Comparison of ENCODE assay signal across 2 cellular contexts in genomic region chr1:63902844-63903589, GRCh38.
A peak's percentile ranks its signal among the peaks of the same experiment; 100 is the strongest.
TF ChIP-seq lines count a peak whose summit lies in the region.

No MANE protein-coding gene starts in this region.

TF ChIP-seq in HepG2, 621 proteins besides CTCF, POLR2A, EP300 and RAD21:
- TF ChIP-seq ZBTB4 (CRISPR knock-in tag; IDR thresholded peaks at IDR 0.05; ENCODE audit: borderline replicate concordance), result no peak
- TF ChIP-seq ATF7 (IDR thresholded peaks at IDR 0.05), result peak; percentile 91
- no peak for TF ChIP-seq ATF7 (CRISPR knock-in tag; IDR thresholded peaks at IDR 0.05)
- TF ChIP-seq ZNF776 (CRISPR knock-in tag; IDR thresholded peaks at IDR 0.05), result no peak
- no peak for TF ChIP-seq NR1H2 (CRISPR knock-in tag; IDR thresholded peaks at IDR 0.05; ENCODE audit: borderline replicate concordance, low read depth)
- TF ChIP-seq MAFK (conservative IDR thresholded peaks at IDR 0.05 in 1 of 2, IDR thresholded peaks at IDR 0.05 in 1 of 2; ENCODE audit: low read length in 2 of 2), result no peak
- TF ChIP-seq, protein P1, sequence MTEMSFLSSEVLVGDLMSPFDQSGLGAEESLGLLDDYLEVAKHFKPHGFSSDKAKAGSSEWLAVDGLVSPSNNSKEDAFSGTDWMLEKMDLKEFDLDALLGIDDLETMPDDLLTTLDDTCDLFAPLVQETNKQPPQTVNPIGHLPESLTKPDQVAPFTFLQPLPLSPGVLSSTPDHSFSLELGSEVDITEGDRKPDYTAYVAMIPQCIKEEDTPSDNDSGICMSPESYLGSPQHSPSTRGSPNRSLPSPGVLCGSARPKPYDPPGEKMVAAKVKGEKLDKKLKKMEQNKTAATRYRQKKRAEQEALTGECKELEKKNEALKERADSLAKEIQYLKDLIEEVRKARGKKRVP (CRISPR knock-in tag; IDR thresholded peaks at IDR 0.05), result no peak
- TF ChIP-seq NR3C1 (CRISPR knock-in tag; IDR thresholded peaks at IDR 0.05), result no peak
- TF ChIP-seq ZNF607 (CRISPR knock-in tag; IDR thresholded peaks at IDR 0.05; ENCODE audit: borderline replicate concordance), result no peak

TF ChIP-seq in SK-N-SH treated with all-trans-retinoic acid at 6 μM for 48 hours, 23 proteins besides CTCF, POLR2A, EP300 and RAD21 (continued from another document):
- TF ChIP-seq, protein P2, sequence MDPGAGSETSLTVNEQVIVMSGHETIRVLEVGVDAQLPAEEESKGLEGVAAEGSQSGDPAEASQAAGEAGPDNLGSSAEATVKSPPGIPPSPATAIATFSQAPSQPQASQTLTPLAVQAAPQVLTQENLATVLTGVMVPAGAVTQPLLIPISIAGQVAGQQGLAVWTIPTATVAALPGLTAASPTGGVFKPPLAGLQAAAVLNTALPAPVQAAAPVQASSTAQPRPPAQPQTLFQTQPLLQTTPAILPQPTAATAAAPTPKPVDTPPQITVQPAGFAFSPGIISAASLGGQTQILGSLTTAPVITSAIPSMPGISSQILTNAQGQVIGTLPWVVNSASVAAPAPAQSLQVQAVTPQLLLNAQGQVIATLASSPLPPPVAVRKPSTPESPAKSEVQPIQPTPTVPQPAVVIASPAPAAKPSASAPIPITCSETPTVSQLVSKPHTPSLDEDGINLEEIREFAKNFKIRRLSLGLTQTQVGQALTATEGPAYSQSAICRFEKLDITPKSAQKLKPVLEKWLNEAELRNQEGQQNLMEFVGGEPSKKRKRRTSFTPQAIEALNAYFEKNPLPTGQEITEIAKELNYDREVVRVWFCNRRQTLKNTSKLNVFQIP (CRISPR knock-in tag; IDR thresholded peaks at IDR 0.05; ENCODE audit: borderline replicate concordance, low read depth), result no peak
